Comparison of ENCODE assay signal across 18 cellular contexts in the genomic region with DNA sequence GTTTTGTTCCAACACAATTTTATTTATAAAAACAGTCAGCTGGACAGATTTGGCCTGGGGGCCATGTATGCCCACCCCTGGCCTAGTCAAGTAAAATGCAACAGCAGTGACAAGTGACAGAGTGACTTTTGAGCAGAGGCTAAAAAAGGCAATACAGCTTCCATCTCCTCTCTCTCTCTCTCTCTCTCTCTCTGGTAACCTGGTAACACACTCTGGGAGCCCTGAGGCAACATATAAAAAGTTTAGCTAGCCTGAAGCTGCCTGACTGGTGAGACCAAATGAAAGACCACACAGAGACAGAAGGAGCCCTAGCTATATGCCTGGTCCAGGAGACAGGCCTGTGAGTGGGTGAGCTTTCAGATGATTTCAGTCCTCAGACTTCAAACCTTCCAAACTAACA.
"Had no signal": no experiment of that assay in that cellular context is flagged by ENCODE, and none has a peak within 500 bp of the region (broad histone marks: within the 10 kb centered on the region; RNA-seq: fewer than 3 reads in every experiment).

No MANE protein-coding gene starts in this region.

- H3K4me3 Mint-ChIP-seq: activated CD4-positive, alpha-beta memory T cell treated with anti-CD3 and anti-CD28 coated beads, Interleukin-2, amount 10 ng/mL, durations not matched to agents 7 days and 5 days; activated T-cell treated with anti-CD3 and anti-CD28 coated beads, Interleukin-2, amount 50 U/mL, for 4 hours; nephron; T-helper 1 cell treated with Interleukin-12 subunit alpha and Interleukin-12 subunit beta and Interleukin-4 antibody, amounts not matched to agents 30 μg/mL and 1 μg/mL, for 36 hours had no signal

- H3K27ac Mint-ChIP-seq: activated CD4-positive, alpha-beta memory T cell treated with anti-CD3 and anti-CD28 coated beads, Interleukin-2, amount 10 ng/mL, durations not matched to agents 7 days and 5 days; nephron; T-helper 1 cell treated with Interleukin-12 subunit alpha and Interleukin-12 subunit beta and Interleukin-4 antibody, amounts not matched to agents 30 μg/mL and 1 μg/mL, for 36 hours had no signal

- H3K9me3 ChIP-seq: gastroesophageal sphincter, psoas muscle, spleen, stomach, testis, upper lobe of left lung had no signal

- H3K4me3 ChIP-seq: gastroesophageal sphincter, psoas muscle, spleen, stomach, testis, upper lobe of left lung had no signal

- H3K4me1 Mint-ChIP-seq: activated CD4-positive, alpha-beta memory T cell treated with anti-CD3 and anti-CD28 coated beads, Interleukin-2, amount 10 ng/mL, durations not matched to agents 7 days and 5 days had no signal

- ATAC-seq: activated T-cell treated with anti-CD3 and anti-CD28 coated beads, Interleukin-2, amount 50 U/mL, for 4 hours; gastroesophageal sphincter; psoas muscle; sciatic nerve had no signal

- H3K27me3 ChIP-seq: gastroesophageal sphincter, spleen, stomach, testis, upper lobe of left lung had no signal

- H3K4me1 ChIP-seq: psoas muscle, testis, upper lobe of left lung had no signal

- H3K27ac ChIP-seq: gastroesophageal sphincter, psoas muscle, spleen, stomach, testis, upper lobe of left lung had no signal

- H3K9me3 Mint-ChIP-seq: activated CD4-positive, alpha-beta memory T cell treated with anti-CD3 and anti-CD28 coated beads, Interleukin-2, amount 10 ng/mL, durations not matched to agents 7 days and 5 days; activated T-cell treated with anti-CD3 and anti-CD28 coated beads, Interleukin-2, amount 50 U/mL, for 4 hours; nephron; T-helper 1 cell treated with Interleukin-12 subunit alpha and Interleukin-12 subunit beta and Interleukin-4 antibody, amounts not matched to agents 30 μg/mL and 1 μg/mL, for 36 hours had no signal

- DNase-seq: activated CD4-positive, alpha-beta memory T cell treated with anti-CD3 and anti-CD28 coated beads, Interleukin-2, amount 10 ng/mL, durations not matched to agents 7 days and 5 days; activated CD4-positive, alpha-beta T cell treated with anti-CD3 and anti-CD28 coated beads for 4 hours; activated effector memory CD4-positive, alpha-beta T cell treated with Interleukin-2 at 50 U/mL for 16 hours; activated naive CD4-positive, alpha-beta T cell treated with anti-CD3 and anti-CD28 coated beads, Interleukin-2, amount 50 U/mL, for 16 hours; activated T-cell treated with anti-CD3 and anti-CD28 coated beads, Interleukin-2, amount 50 U/mL, for 4 hours; caudate nucleus; erythroblast; occipital lobe; psoas muscle; spleen; stimulated activated CD4-positive, alpha-beta T cell treated with anti-CD3 and anti-CD28 coated beads, Interleukin-1b, Interleukin-23, amount 100 ng/mL, for 48 hours; stomach; testis; upper lobe of left lung had no signal

- H3K36me3 ChIP-seq: upper lobe of left lung had no signal
